Comparison of ENCODE assay signal across 8 cellular contexts in genomic region chr17:3892095-3892998, GRCh38. TPM values are rescaled to one million over a fixed set of nuclear protein-coding genes. Genes with fewer than 3 reads are reported as not detected.
DNase-seq lines count a peak whose midpoint lies in the region; ATAC-seq, FAIRE-seq and TF ChIP-seq lines count a peak whose summit lies in the region.

No MANE protein-coding gene starts in this region.

- H3K9me3 Mint-ChIP-seq in activated naive CD4-positive, alpha-beta T cell treated with anti-CD3 and anti-CD28 coated beads, Interleukin-2, amount 50 U/mL, for 72 hours: no peaks in the 10 kb centered on the region

- intact Hi-C loops in A673 (cut with micrococcal nuclease; ENCODE audit: unreplicated experiment) (no loop called here), Right ventricle myocardium inferior (cut with DNase I) (no loop called here), pancreas (cut with DNase I) (no loop called here)

- peak overlapping the region; percentile 74 for H3K4me3 ChIP-seq in A673 (ENCODE audit: low read depth, low read length, poor library complexity, severe bottlenecking)
- H3K4me3 ChIP-seq in pancreas: peak overlapping the region; percentile 47 to 81 (median 63)
- peak overlapping the region; percentile 56 to 75 (median 64) for H3K4me3 ChIP-seq in tibial nerve

- 0 to 1% methylated on average over 54 to 96 of the region's 96 CpGs for WGBS in pancreas, 2 donors
- WGBS in tibial nerve, 2 donors: 1 to 2% methylated on average over 33 to 46 of the region's 96 CpGs

- H3K4me1 ChIP-seq in A673 (ENCODE audit: insufficient read depth, low read length, poor library complexity, severe bottlenecking) (peaks cover 51% of the 10 kb centered on the region), pancreas (peaks cover 28 to 42% (median 29%) of the 10 kb centered on the region in 3 donors), tibial nerve (peaks cover 0 to 75% (median 37%) of the 10 kb centered on the region in 4 donors)

- H3K36me3 ChIP-seq in A673 (ENCODE audit: insufficient read depth, low read length, poor library complexity, severe bottlenecking) (no peaks in the 10 kb centered on the region), pancreas (no peaks in the 10 kb centered on the region), tibial nerve (no peaks in the 10 kb centered on the region)

- DNase-seq in A673 (ENCODE audit: low spot score) (peak; percentile 64), Right ventricle myocardium inferior (ENCODE audit: missing footprints) (peak; percentile 91), pancreas (peak; percentile 62 to 88 (median 76)), tibial nerve (ENCODE audit: low spot score in 2 of 2) (peak; percentile 65 to 77)
- peak; percentile 47 to 72 for DNase-seq in activated naive CD4-positive, alpha-beta T cell treated with anti-CD3 and anti-CD28 coated beads, Interleukin-2, amount 50 U/mL, for 72 hours (ENCODE audit: low spot score in 2 of 2)

- no peak for FAIRE-seq in pancreas (lab: Jason Lieb, UNC)

- peak in 1 of 2 donors; percentile 11 for TF ChIP-seq POLR2A in tibial nerve (IDR thresholded peaks at IDR 0.05)

- TF ChIP-seq CTCF in A673 (conservative IDR thresholded peaks at IDR 0.05; ENCODE audit: low read depth, low read length) (no peak), pancreas (IDR thresholded peaks at IDR 0.05) (no peak), tibial nerve (IDR thresholded peaks at IDR 0.05) (peak in 1 of 5 experiments; percentile 10)

- POLR2A ChIA-PET in A673 (lab: Charles Lee; ENCODE audit: low non-redundant PET): interaction anchor here (0.6 kb wide), 2 partner anchors 12 to 221 kb away, joined by 3 to 8 read pairs; no protein-coding TSS in a partner anchor

- BruUV-seq in A673 (replicated peaks; lab: Mats Ljungman, UMichigan): no TSS peak

- H3K27me3 ChIP-seq in A673 (replicated peaks; ENCODE audit: insufficient read depth, low read depth, low read length, poor library complexity) (no peaks in the 10 kb centered on the region), pancreas (no peaks in the 10 kb centered on the region), tibial nerve (no peaks in the 10 kb centered on the region)

- H3K9me3 ChIP-seq in A673 (ENCODE audit: low read depth, low read length, poor library complexity, severe bottlenecking): no peaks in the 10 kb centered on the region
- no peaks in the 10 kb centered on the region for H3K9me3 ChIP-seq in pancreas
- no peaks in the 10 kb centered on the region for H3K9me3 ChIP-seq in tibial nerve

- H3K27ac ChIP-seq in A673 (ENCODE audit: low read depth, low read length, poor library complexity, severe bottlenecking) (no peak overlapping the region), pancreas (peak overlapping the region; percentile 24 to 51 (median 34)), tibial nerve (peak overlapping the region; percentile 49 to 80 (median 71))

- no peaks in the 10 kb centered on the region for H3K36me3 Mint-ChIP-seq in activated naive CD4-positive, alpha-beta T cell treated with anti-CD3 and anti-CD28 coated beads, Interleukin-2, amount 50 U/mL, for 72 hours

- TF ChIP-seq EP300 in tibial nerve (IDR thresholded peaks at IDR 0.05): peak in 1 of 2 donors; percentile 61

- no peak overlapping the region for H3K27ac Mint-ChIP-seq in activated naive CD4-positive, alpha-beta T cell treated with anti-CD3 and anti-CD28 coated beads, Interleukin-2, amount 50 U/mL, for 72 hours

- ATAC-seq in GM18858 (IDR thresholded peaks at IDR 0.05; ENCODE audit: unreplicated experiment): peak; percentile 7
- peak; percentile 24 for ATAC-seq in HG03460 (IDR thresholded peaks at IDR 0.05; ENCODE audit: unreplicated experiment)
- peak; percentile 22 for ATAC-seq in SK-N-SH treated with all-trans-retinoic acid at 6 μM for 48 hours
- ATAC-seq in activated naive CD4-positive, alpha-beta T cell treated with anti-CD3 and anti-CD28 coated beads, Interleukin-2, amount 50 U/mL, for 72 hours: peak; percentile 29 to 56
- peak; percentile 47 for ATAC-seq in Right ventricle myocardium inferior
- ATAC-seq in pancreas: peak; percentile 17 to 23 (median 20)

- CTCF ChIA-PET in A673 (lab: Charles Lee): interaction anchor here (0.5 to 1.0 kb wide), 2 partner anchors 10 to 46 kb away, joined by 3 to 5 read pairs; partner anchors contain the start of gene NCBP3

TF ChIP-seq in SK-N-SH treated with all-trans-retinoic acid at 6 μM for 48 hours, 23 proteins besides CTCF, POLR2A, EP300 and RAD21:
- peak; percentile 88 for TF ChIP-seq ARNTL (CRISPR knock-in tag; IDR thresholded peaks at IDR 0.05; ENCODE audit: borderline replicate concordance, low read depth)
- no peak for TF ChIP-seq ISL1 (CRISPR knock-in tag; IDR thresholded peaks at IDR 0.05)

RNA-seq across cellular contexts. Expression of gene CAMKK1, which starts 0.5 kb away (rescaled TPM):
- total RNA-seq in A673 (2021) (6.1 and 8.3 TPM in 2 replicates), Right ventricle myocardium inferior (3.8 TPM), pancreas (10 to 100 TPM in 1 of 6 donors, 1 to 10 TPM in 5; 4.2 to 11.9 (median 5.0) TPM), tibial nerve (10 to 100 TPM in 1 of 4 donors, 1 to 10 TPM in 3; 4.4 to 15.3 (median 7.3) TPM)
- total RNA-seq in activated naive CD4-positive, alpha-beta T cell treated with anti-CD3 and anti-CD28 coated beads, Interleukin-2, amount 50 U/mL, for 72 hours: 1 to 10 TPM; 3.8 to 6.9 TPM
- polyA plus RNA-seq in pancreas: 10 to 100 TPM; 17.1 to 23.0 TPM

RNA-seq across cellular contexts. Expression of gene P2RX1, which starts 23.9 kb away (rescaled TPM):
- total RNA-seq in A673 (2021): 0.24 and 0.39 TPM in 2 replicates
- 1 to 10 TPM in 1 of 2 donors, under 1 TPM in 1; 0.14 to 1.5 TPM for total RNA-seq in activated naive CD4-positive, alpha-beta T cell treated with anti-CD3 and anti-CD28 coated beads, Interleukin-2, amount 50 U/mL, for 72 hours
- 0.16 TPM for total RNA-seq in Right ventricle myocardium inferior
- total RNA-seq in pancreas: 10 to 100 TPM; 17.7 to 41.8 (median 24.9) TPM
- 10 to 100 TPM; 21.8 to 37.1 TPM for polyA plus RNA-seq in pancreas
- 1 to 10 TPM in 3 of 4 donors, under 1 TPM in 1; 0.87 to 8.6 (median 4.9) TPM for total RNA-seq in tibial nerve

RNA-seq across cellular contexts. Expression of gene NCBP3, which starts 46.3 kb away (rescaled TPM):
- total RNA-seq in A673 (2021): 59.9 and 68.0 TPM in 2 replicates
- 10 to 100 TPM; 35.4 to 44.4 TPM for total RNA-seq in activated naive CD4-positive, alpha-beta T cell treated with anti-CD3 and anti-CD28 coated beads, Interleukin-2, amount 50 U/mL, for 72 hours
- total RNA-seq in Right ventricle myocardium inferior: 15.3 TPM
- 10 to 100 TPM; 13.7 to 26.0 (median 13.8) TPM for total RNA-seq in pancreas
- polyA plus RNA-seq in pancreas: 10 to 100 TPM; 27.1 to 34.2 TPM
- total RNA-seq in tibial nerve: 10 to 100 TPM; 17.3 to 31.5 (median 21.3) TPM
